In the genomic region with DNA sequence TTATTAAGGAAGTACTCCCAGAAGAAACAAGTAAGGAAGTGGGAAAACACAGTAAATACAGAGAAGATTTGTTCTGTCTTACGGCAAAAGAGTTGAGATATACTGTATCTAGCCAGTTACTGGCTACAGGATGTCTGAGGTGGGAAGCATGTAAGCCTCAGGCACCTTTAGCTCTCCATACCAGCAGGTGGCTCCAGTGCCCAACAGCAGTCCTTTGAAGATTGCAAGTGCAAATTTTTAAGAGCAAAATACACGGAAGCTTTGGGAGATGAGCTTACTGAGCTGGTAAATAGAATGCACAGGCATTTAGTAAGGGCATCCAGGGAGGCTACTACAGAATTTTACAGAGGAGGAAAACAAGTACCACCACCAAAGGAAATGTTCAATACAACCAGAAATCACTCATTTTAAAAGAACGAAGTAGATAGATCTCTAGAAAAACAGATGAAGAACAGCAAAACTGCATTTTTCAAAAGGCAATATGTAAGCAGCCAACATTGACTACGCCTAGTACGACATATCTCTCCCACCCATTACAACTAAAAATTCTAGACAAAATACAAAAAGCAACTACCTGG, we compare ENCODE assay signal across 12 cellular contexts. TPM values are rescaled to one million over a fixed set of nuclear protein-coding genes. Genes with fewer than 3 reads are reported as not detected.
DNase-seq lines count a peak whose midpoint lies in the region; ATAC-seq and TF ChIP-seq lines count a peak whose summit lies in the region.
"Had no signal": no experiment of that assay in that cellular context is flagged by ENCODE, and none has a peak within 500 bp of the region (broad histone marks: within the 10 kb centered on the region; RNA-seq: fewer than 3 reads in every experiment).

No MANE protein-coding gene starts in this region.

- TF ChIP-seq CTCF in NB4 (IDR thresholded peaks at IDR 0.05; ENCODE audit: low read depth, low read length) (peak; percentile 36), neural crest cell (conservative IDR thresholded peaks at IDR 0.05) (peak; percentile 51)

- H3K4me3 ChIP-seq in NB4 (ENCODE audit: low read depth, low read length), result no peak overlapping the region
- H3K4me3 ChIP-seq: thoracic aorta had no signal

- intact Hi-C loops in activated T-helper 1 cell treated with anti-CD3 and anti-CD28 coated beads, Interleukin-12 subunit alpha, Interleukin-12 subunit beta, Interleukin-2, Interleukin-4 antibody, amounts not matched to agents 30 ng/mL and 10 ng/mL and 1 ng/mL, durations not matched to agents 14 hours and 24 hours and 36 hours (cut with micrococcal nuclease), result loop anchor here (5.0 kb wide), 2 partner anchors 59 to 129 kb away; a partner anchor contains a TSS

- no peaks in the 10 kb centered on the region for H3K9me3 Mint-ChIP-seq in activated T-helper 1 cell treated with anti-CD3 and anti-CD28 coated beads, Interleukin-12 subunit alpha, Interleukin-12 subunit beta, Interleukin-2, Interleukin-4 antibody, amounts not matched to agents 30 ng/mL and 10 ng/mL and 1 ng/mL, durations not matched to agents 14 hours and 24 hours and 36 hours
- H3K9me3 Mint-ChIP-seq in neural crest cell, result no peaks in the 10 kb centered on the region
- H3K9me3 Mint-ChIP-seq: activated B cell treated with CpG ODN at 0.5 μM for 24 hours had no signal

- ATAC-seq in GM21529 (IDR thresholded peaks at IDR 0.05; ENCODE audit: unreplicated experiment) (no peak), GM21825 (IDR thresholded peaks at IDR 0.05; ENCODE audit: unreplicated experiment) (no peak)

- H3K4me3 Mint-ChIP-seq in activated T-helper 1 cell treated with anti-CD3 and anti-CD28 coated beads, Interleukin-12 subunit alpha, Interleukin-12 subunit beta, Interleukin-2, Interleukin-4 antibody, amounts not matched to agents 30 ng/mL and 10 ng/mL and 1 ng/mL, durations not matched to agents 14 hours and 24 hours and 36 hours, result no peak overlapping the region
- H3K4me3 Mint-ChIP-seq in neural crest cell, result no peak overlapping the region
- H3K4me3 Mint-ChIP-seq: activated B cell treated with CpG ODN at 0.5 μM for 24 hours; CD4-positive, CD25-positive, alpha-beta regulatory T cell; immature natural killer cell had no signal

- no peaks in the 10 kb centered on the region for H3K4me1 Mint-ChIP-seq in activated T-helper 1 cell treated with anti-CD3 and anti-CD28 coated beads, Interleukin-12 subunit alpha, Interleukin-12 subunit beta, Interleukin-2, Interleukin-4 antibody, amounts not matched to agents 30 ng/mL and 10 ng/mL and 1 ng/mL, durations not matched to agents 14 hours and 24 hours and 36 hours (ENCODE audit: low read depth)
- no peaks in the 10 kb centered on the region for H3K4me1 Mint-ChIP-seq in neural crest cell
- H3K4me1 Mint-ChIP-seq: activated B cell treated with CpG ODN at 0.5 μM for 24 hours; CD4-positive, CD25-positive, alpha-beta regulatory T cell; immature natural killer cell had no signal

- TF ChIP-seq POLR2A in NB4 (IDR thresholded peaks at IDR 0.05; ENCODE audit: extremely low read depth, insufficient read length), result no peak

- H3K27me3 Mint-ChIP-seq in activated T-helper 1 cell treated with anti-CD3 and anti-CD28 coated beads, Interleukin-12 subunit alpha, Interleukin-12 subunit beta, Interleukin-2, Interleukin-4 antibody, amounts not matched to agents 30 ng/mL and 10 ng/mL and 1 ng/mL, durations not matched to agents 14 hours and 24 hours and 36 hours (ENCODE audit: insufficient read depth), result peaks cover 17% of the 10 kb centered on the region
- H3K27me3 Mint-ChIP-seq in neural crest cell (ENCODE audit: low read depth), result peaks cover 62% of the 10 kb centered on the region
- H3K27me3 Mint-ChIP-seq: activated B cell treated with CpG ODN at 0.5 μM for 24 hours had no signal

- H3K27ac Mint-ChIP-seq in activated T-helper 1 cell treated with anti-CD3 and anti-CD28 coated beads, Interleukin-12 subunit alpha, Interleukin-12 subunit beta, Interleukin-2, Interleukin-4 antibody, amounts not matched to agents 30 ng/mL and 10 ng/mL and 1 ng/mL, durations not matched to agents 14 hours and 24 hours and 36 hours, result no peak overlapping the region
- H3K27ac Mint-ChIP-seq in neural crest cell (ENCODE audit: unreplicated experiment), result no peak overlapping the region
- H3K27ac Mint-ChIP-seq: activated B cell treated with CpG ODN at 0.5 μM for 24 hours; CD4-positive, CD25-positive, alpha-beta regulatory T cell; immature natural killer cell had no signal

- H3K36me3 Mint-ChIP-seq in activated T-helper 1 cell treated with anti-CD3 and anti-CD28 coated beads, Interleukin-12 subunit alpha, Interleukin-12 subunit beta, Interleukin-2, Interleukin-4 antibody, amounts not matched to agents 30 ng/mL and 10 ng/mL and 1 ng/mL, durations not matched to agents 14 hours and 24 hours and 36 hours (ENCODE audit: low read depth), result no peaks in the 10 kb centered on the region
- no peaks in the 10 kb centered on the region for H3K36me3 Mint-ChIP-seq in neural crest cell (ENCODE audit: low read depth)
- H3K36me3 Mint-ChIP-seq: CD4-positive, CD25-positive, alpha-beta regulatory T cell; immature natural killer cell had no signal

- DNase-seq in NCI-H345 (lab: John Stamatoyannopoulos, UW) (peak; percentile 18), NCI-H345 treated with DMSO at 0.1 percent for 48 hours (lab: John Stamatoyannopoulos, UW; ENCODE audit: unreplicated experiment) (no peak), NB4 (ENCODE audit: low read depth) (peak; percentile 31), neural crest cell (ENCODE audit: low read depth, low spot score) (no peak)
- peak; percentile 8 for DNase-seq in activated T-helper 1 cell treated with anti-CD3 and anti-CD28 coated beads, Interleukin-12 subunit alpha, Interleukin-12 subunit beta, Interleukin-2, Interleukin-4 antibody, amounts not matched to agents 30 ng/mL and 10 ng/mL and 1 ng/mL, durations not matched to agents 14 hours and 24 hours and 36 hours (ENCODE audit: low spot score)
- no peak for DNase-seq in activated effector memory CD4-positive, alpha-beta T cell treated with anti-CD3 and anti-CD28 coated beads, Interleukin-2, amount 50 U/mL, for 16 hours
- DNase-seq: activated B cell treated with CpG ODN at 0.5 μM for 24 hours had no signal

RNA-seq across cellular contexts. Expression of a gene that starts 57.9 kb away (rescaled TPM):
- not detected in 2 replicates for total RNA-seq in activated T-helper 1 cell treated with anti-CD3 and anti-CD28 coated beads, Interleukin-12 subunit alpha, Interleukin-12 subunit beta, Interleukin-2, Interleukin-4 antibody, amounts not matched to agents 30 ng/mL and 10 ng/mL and 1 ng/mL, durations not matched to agents 14 hours and 24 hours and 36 hours
- 0.21 TPM in 1 of 2 replicates, not detected in the other for total RNA-seq in neural crest cell
- total RNA-seq: activated B cell treated with CpG ODN at 0.5 μM for 24 hours; CD4-positive, CD25-positive, alpha-beta regulatory T cell; thoracic aorta had no signal

Comparison
In these comparisons a context has a peak if more than half of its experiments do, and no peak if none do; other contexts are left out.
1. DNase-seq: peak in NCI-H345 (single experiment), NB4 (single experiment) and activated T-helper 1 cell treated with anti-CD3 and anti-CD28 coated beads, Interleukin-12 subunit alpha, Interleukin-12 subunit beta, Interleukin-2, Interleukin-4 antibody, amounts not matched to agents 30 ng/mL and 10 ng/mL and 1 ng/mL, durations not matched to agents 14 hours and 24 hours and 36 hours (single experiment); none in NCI-H345 treated with DMSO at 0.1 percent for 48 hours (single experiment), neural crest cell (single experiment) and activated effector memory CD4-positive, alpha-beta T cell treated with anti-CD3 and anti-CD28 coated beads, Interleukin-2, amount 50 U/mL, for 16 hours (single experiment).